Comparison of ENCODE assay signal across 8 cellular contexts in the genomic region with DNA sequence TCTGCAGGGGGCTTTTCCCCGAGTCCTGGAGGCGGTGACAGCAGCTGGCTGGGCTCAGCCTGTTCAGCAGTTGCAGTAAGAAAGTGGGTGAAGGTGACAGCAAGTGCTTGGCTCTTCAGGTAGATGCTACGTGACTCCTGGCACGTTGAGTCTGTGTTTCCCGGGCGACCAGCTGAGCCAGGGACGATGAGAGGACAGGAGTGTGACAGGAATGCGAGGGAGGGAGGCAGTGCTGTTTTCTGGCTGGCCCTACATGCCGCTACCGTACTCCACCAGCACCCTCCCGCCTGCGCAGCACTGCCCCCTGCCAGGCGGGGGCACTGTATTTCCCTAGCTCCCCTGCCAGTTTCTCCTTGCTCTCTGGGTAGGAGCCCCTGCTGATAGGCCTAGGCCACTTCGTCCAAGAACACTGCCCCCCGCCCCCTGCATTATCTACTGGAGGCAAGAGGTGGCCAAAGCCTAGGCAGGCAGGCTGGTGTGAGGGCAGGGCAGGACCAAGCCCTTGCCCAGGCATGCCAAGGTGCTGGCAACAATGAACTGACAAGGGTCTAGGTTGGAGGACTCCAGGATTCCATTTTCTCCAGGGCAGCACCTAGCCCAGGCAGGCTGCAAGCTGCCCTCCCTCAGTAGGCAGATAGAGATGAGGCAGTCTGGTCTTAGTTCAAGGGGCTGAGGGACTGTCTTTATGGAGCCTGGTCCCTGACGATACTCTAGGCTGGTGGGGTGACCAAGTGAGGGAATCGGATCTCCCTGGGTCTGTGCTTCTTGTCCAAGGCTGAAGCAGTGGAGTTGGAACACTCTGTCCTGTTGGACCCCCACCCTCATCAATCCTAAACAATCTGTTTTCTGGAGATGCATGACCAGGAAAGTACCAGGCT. TPM values are rescaled to one million over a fixed set of nuclear protein-coding genes. Genes with fewer than 3 reads are reported as not detected.
DNase-seq lines count a peak whose midpoint lies in the region; ATAC-seq and TF ChIP-seq lines count a peak whose summit lies in the region.

No MANE protein-coding gene starts in this region.

- H3K9me3 Mint-ChIP-seq in nephron, result no peaks in the 10 kb centered on the region

- no peaks in the 10 kb centered on the region for H3K27me3 Mint-ChIP-seq in nephron (ENCODE audit: low read depth)

- peak overlapping the region; percentile 64 to 84 (median 68) for H3K27ac ChIP-seq in tibial nerve

- peaks cover 74% of the 10 kb centered on the region for H3K4me1 Mint-ChIP-seq in nephron

- H3K36me3 ChIP-seq in tibial nerve, result peaks cover 0 to 31% (median 6%) of the 10 kb centered on the region in 3 donors

- peaks cover 0 to 56% (median 24%) of the 10 kb centered on the region in 4 donors for H3K4me1 ChIP-seq in tibial nerve

- no peak for TF ChIP-seq POLR2A in tibial nerve (IDR thresholded peaks at IDR 0.05)

- no peaks in the 10 kb centered on the region for H3K27me3 ChIP-seq in tibial nerve

- DNase-seq in GM10266 (ENCODE audit: extremely low spot score) (peak; percentile 71), NCI-H748 (lab: John Stamatoyannopoulos, UW; ENCODE audit: unreplicated experiment) (peak; percentile 94), activated T-cell treated with anti-CD3 and anti-CD28 coated beads for 1 hour (ENCODE audit: low read depth) (peak; percentile 32), fibroblast of gingiva (ENCODE audit: low read depth) (peak; percentile 41), tibial nerve (ENCODE audit: low spot score in 2 of 2) (no peak)

- H3K9me3 ChIP-seq in tibial nerve, result no peaks in the 10 kb centered on the region

- H3K4me3 ChIP-seq in tibial nerve, result no peak overlapping the region

- H3K27ac Mint-ChIP-seq in nephron, result peak overlapping the region; percentile 95 to 99 (median 95)

- peaks cover 22% of the 10 kb centered on the region for H3K36me3 Mint-ChIP-seq in nephron (ENCODE audit: low read depth)

- H3K4me3 Mint-ChIP-seq in nephron, result peak overlapping the region; percentile 19 to 68 (median 30)

- ATAC-seq in HG03354 (IDR thresholded peaks at IDR 0.05; ENCODE audit: poor library complexity, severe bottlenecking, unreplicated experiment) (peak; percentile 57), GM18870 (IDR thresholded peaks at IDR 0.05; ENCODE audit: unreplicated experiment) (no peak)

- TF ChIP-seq CTCF in GM10266 (IDR thresholded peaks at IDR 0.05; ENCODE audit: control insufficient read depth, insufficient read depth, low read depth, missing control alignments) (peak; percentile 83), nephron (IDR thresholded peaks at IDR 0.05; ENCODE audit: unreplicated experiment in 3 of 3) (peak; percentile 41 to 62 (median 49)), tibial nerve (IDR thresholded peaks at IDR 0.05) (peak; percentile 41 to 64 (median 49))

- WGBS in tibial nerve, 2 donors, result 24 to 36% methylated on average over 17 of the region's 17 CpGs

- peak in 1 of 2 donors; percentile 5 for TF ChIP-seq EP300 in tibial nerve (IDR thresholded peaks at IDR 0.05)

RNA-seq across cellular contexts. Expression of a gene that starts 19.2 kb away (rescaled TPM):
- total RNA-seq in tibial nerve, result 10 to 100 TPM; 38.1 to 45.8 (median 43.9) TPM

RNA-seq across cellular contexts. Expression of a gene that starts 23.6 kb away (rescaled TPM):
- under 1 TPM in 3 of 4 donors, not detected in 1; 0.30 to 0.66 (median 0.63) TPM for total RNA-seq in tibial nerve

RNA-seq across cellular contexts. Expression of a gene that starts 32.8 kb away (rescaled TPM):
- total RNA-seq in tibial nerve, result 10 to 100 TPM; 16.3 to 36.9 (median 21.5) TPM

RNA-seq across cellular contexts. Expression of a gene that starts 39.3 kb away (rescaled TPM):
- 10 to 100 TPM; 33.2 to 58.5 (median 39.7) TPM for total RNA-seq in tibial nerve

Comparison
In these comparisons a context has a peak if more than half of its experiments do, and no peak if none do; other contexts are left out.
1. DNase-seq: peak in GM10266 (single experiment), NCI-H748 (single experiment), activated T-cell treated with anti-CD3 and anti-CD28 coated beads for 1 hour (single experiment) and fibroblast of gingiva (single experiment); none in tibial nerve (0 of 2).
2. Peak in every context shown above with its lines, with median percentiles within 50 percentile points of each other: CTCF ChIP-seq.